13 cellular contexts compared by ENCODE assay signal in the genomic region with DNA sequence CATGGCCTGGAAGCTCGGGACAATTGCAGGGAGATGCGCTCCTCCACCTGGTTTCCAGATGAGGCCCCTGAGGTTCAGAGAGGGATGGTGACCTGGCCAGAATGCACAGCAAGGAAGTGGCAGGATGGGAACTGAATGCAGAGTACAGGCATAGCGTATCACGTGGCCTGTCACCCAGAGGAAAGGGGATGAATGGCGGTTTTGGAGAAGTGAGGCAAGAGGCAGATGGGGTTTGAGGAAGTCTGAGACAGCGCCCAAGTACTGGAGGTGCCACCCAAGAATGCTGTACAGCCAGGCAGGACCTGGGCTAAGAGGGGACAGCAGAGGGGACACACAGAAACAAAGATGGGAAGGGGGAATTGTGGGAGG. TPM values are rescaled to one million over a fixed set of nuclear protein-coding genes. Genes with fewer than 3 reads are reported as not detected.
DNase-seq lines count a peak whose midpoint lies in the region; ATAC-seq and TF ChIP-seq lines count a peak whose summit lies in the region.
"Had no signal": no experiment of that assay in that cellular context is flagged by ENCODE, and none has a peak within 500 bp of the region (broad histone marks: within the 10 kb centered on the region; RNA-seq: fewer than 3 reads in every experiment).

No MANE protein-coding gene starts in this region.

- H3K4me1 ChIP-seq in colonic mucosa (no peaks in the 10 kb centered on the region), mucosa of descending colon (ENCODE audit: low read depth) (no peaks in the 10 kb centered on the region), GM23248 (ENCODE audit: insufficient read depth) (no peaks in the 10 kb centered on the region), MM.1S (ENCODE audit: low read length) (peaks cover 7% of the 10 kb centered on the region)

- intact Hi-C loops in colonic mucosa (cut with DNase I) = no loop called here
- intact Hi-C loops in mucosa of descending colon (cut with DNase I, micrococcal nuclease) = no loop called here

- H2AFZ ChIP-seq in GM23248 (no peak overlapping the region), MM.1S (ENCODE audit: low read length) (no peak overlapping the region)
- H2AFZ ChIP-seq: hepatocyte had no signal

- no peak for TF ChIP-seq CTCF in colonic mucosa (IDR thresholded peaks at IDR 0.05)
- no peak for TF ChIP-seq CTCF in mucosa of descending colon (IDR thresholded peaks at IDR 0.05)
- TF ChIP-seq CTCF in MM.1S (IDR thresholded peaks at IDR 0.05; ENCODE audit: low read length) = no peak

- no peak overlapping the region for H3K4me2 ChIP-seq in GM23248 (ENCODE audit: unreplicated experiment)
- no peak overlapping the region for H3K4me2 ChIP-seq in MM.1S (ENCODE audit: low read depth, low read length)
- H3K4me2 ChIP-seq: hepatocyte had no signal

- no peaks in the 10 kb centered on the region for H4K20me1 ChIP-seq in GM23248 (ENCODE audit: insufficient read depth)
- H4K20me1 ChIP-seq in MM.1S (ENCODE audit: insufficient read depth, low read length) = no peaks in the 10 kb centered on the region

- H3K79me2 ChIP-seq in GM23248 (ENCODE audit: insufficient read depth) (no peaks in the 10 kb centered on the region), MM.1S (ENCODE audit: low read length) (no peaks in the 10 kb centered on the region)

- 89 to 91% methylated on average over 6 of the region's 6 CpGs for WGBS in GM23248 (ENCODE audit: low coverage in 1 of 2, low lambda C conversion rate in 2 of 2, missing lambda C conversion rate in 2 of 2), 2 experiments

- H3K36me3 ChIP-seq in colonic mucosa (no peaks in the 10 kb centered on the region), mucosa of descending colon (ENCODE audit: low read depth) (no peaks in the 10 kb centered on the region), GM23248 (ENCODE audit: low read depth) (no peaks in the 10 kb centered on the region), MM.1S (replicated peaks; ENCODE audit: insufficient read depth, low read length) (no peaks in the 10 kb centered on the region)

- peak; percentile 22 for ATAC-seq in mucosa of descending colon
- no peak for ATAC-seq in GM18517 (IDR thresholded peaks at IDR 0.05; ENCODE audit: unreplicated experiment)
- ATAC-seq: HCT116 had no signal

- no peak overlapping the region for H3K27ac ChIP-seq in colonic mucosa
- no peak overlapping the region for H3K27ac ChIP-seq in GM23248
- H3K27ac ChIP-seq in MM.1S (ENCODE audit: low read length) = no peak overlapping the region
- H3K27ac ChIP-seq: hepatocyte had no signal

- in situ Hi-C loops in GM23248 (cut with MboI) = no loop called here

- no peak overlapping the region for H3K4me3 ChIP-seq in colonic mucosa
- H3K4me3 ChIP-seq in mucosa of descending colon = no peak overlapping the region
- H3K4me3 ChIP-seq in GM23248 = no peak overlapping the region
- no peak overlapping the region for H3K4me3 ChIP-seq in MM.1S (ENCODE audit: low read length)
- H3K4me3 ChIP-seq: esophagus squamous epithelium, hepatocyte had no signal

- H3K27me3 ChIP-seq in colonic mucosa = peaks cover 5% of the 10 kb centered on the region
- H3K27me3 ChIP-seq in GM23248 (replicated peaks; ENCODE audit: insufficient read depth) = no peaks in the 10 kb centered on the region
- H3K27me3 ChIP-seq in MM.1S (replicated peaks; ENCODE audit: insufficient read depth, low read length) = peaks cover 25% of the 10 kb centered on the region
- H3K27me3 ChIP-seq: hepatocyte had no signal

- DNase-seq in activated effector memory CD4-positive, alpha-beta T cell treated with anti-CD3 and anti-CD28 coated beads, Interleukin-2, amount 50 U/mL, for 16 hours = peak; percentile 30
- DNase-seq in activated effector memory CD4-positive, alpha-beta T cell treated with Interleukin-2 at 50 U/mL for 16 hours = no peak
- peak; percentile 33 for DNase-seq in colonic mucosa
- peak in 2 of 3 donors; percentile 19 to 52 for DNase-seq in mucosa of descending colon
- no peak for DNase-seq in NCI-H2107 (lab: John Stamatoyannopoulos, UW)
- no peak for DNase-seq in GM23248
- DNase-seq in MM.1S = no peak
- DNase-seq: amniotic stem cell, esophagus squamous epithelium had no signal

- H3K9me2 ChIP-seq in GM23248 (ENCODE audit: insufficient read depth) (no peaks in the 10 kb centered on the region), MM.1S (replicated peaks; ENCODE audit: insufficient read depth, low read length) (no peaks in the 10 kb centered on the region)

- H3K9me3 ChIP-seq in colonic mucosa (no peaks in the 10 kb centered on the region), mucosa of descending colon (no peaks in the 10 kb centered on the region), GM23248 (ENCODE audit: low read depth) (no peaks in the 10 kb centered on the region), MM.1S (replicated peaks; ENCODE audit: insufficient read depth, low read length) (no peaks in the 10 kb centered on the region)
- H3K9me3 ChIP-seq: esophagus squamous epithelium had no signal

- H3K9ac ChIP-seq in colonic mucosa (ENCODE audit: low read depth in 2 of 2, low read length in 2 of 2) (no peak overlapping the region), GM23248 (no peak overlapping the region), MM.1S (ENCODE audit: low read length) (no peak overlapping the region)

- no peaks in the 10 kb centered on the region for H3F3A ChIP-seq in GM23248 (ENCODE audit: insufficient read depth)
- no peaks in the 10 kb centered on the region for H3F3A ChIP-seq in MM.1S (ENCODE audit: insufficient read depth, low read length)

RNA-seq across cellular contexts. Expression of a gene that starts 4.9 kb away (rescaled TPM):
- 1 to 10 TPM; 3.7 to 5.9 TPM for total RNA-seq in colonic mucosa
- 10 to 100 TPM in 2 of 3 donors, 1 to 10 TPM in 1; 2.6 to 15.0 (median 11.8) TPM for total RNA-seq in mucosa of descending colon
- 6.6 and 7.5 TPM in 2 replicates for total RNA-seq in GM23248 (2014; rRNA removed; shearing (Covaris generic))
- 2.8 and 3.3 TPM in 2 replicates for polyA plus RNA-seq in GM23248 (2016; fragmentation: Nextera tagmentation; extraction: Ambion mirVana)
- total RNA-seq: OCI-LY7 had no signal

RNA-seq across cellular contexts. Expression of a gene that starts 21.2 kb away (rescaled TPM):
- total RNA-seq in colonic mucosa (10 to 100 TPM; 10.4 to 13.3 TPM), mucosa of descending colon (10 to 100 TPM in 2 of 3 donors, 1 to 10 TPM in 1; 8.4 to 21.0 (median 11.5) TPM)
- total RNA-seq in GM23248 (2014; rRNA removed; shearing (Covaris generic)) = 203 and 272 TPM in 2 replicates
- 124 and 135 TPM in 2 replicates for polyA plus RNA-seq in GM23248 (2016; fragmentation: Nextera tagmentation; extraction: Ambion mirVana)

RNA-seq across cellular contexts. Expression of a gene that starts 37.6 kb away (rescaled TPM):
- under 1 TPM; 0.58 to 0.77 TPM for total RNA-seq in colonic mucosa
- 1 to 10 TPM in 2 of 3 donors, under 1 TPM in 1; 0.41 to 2.8 (median 1.8) TPM for total RNA-seq in mucosa of descending colon
- 4.7 and 5.1 TPM in 2 replicates for total RNA-seq in GM23248 (2014; rRNA removed; shearing (Covaris generic))
- 3.1 and 3.9 TPM in 2 replicates for polyA plus RNA-seq in GM23248 (2016; fragmentation: Nextera tagmentation; extraction: Ambion mirVana)

RNA-seq across cellular contexts. Expression of a gene that starts 54.9 kb away (rescaled TPM):
- total RNA-seq in colonic mucosa = 1,000 to 10,000 TPM; 5,286 to 5,395 TPM
- total RNA-seq in mucosa of descending colon = 1,000 to 10,000 TPM; 3,081 to 6,795 (median 5,370) TPM
- total RNA-seq in GM23248 (2014; rRNA removed; shearing (Covaris generic)) = 393 and 473 TPM in 2 replicates
- 10,305 and 10,611 TPM in 2 replicates for polyA plus RNA-seq in GM23248 (2016; fragmentation: Nextera tagmentation; extraction: Ambion mirVana)

Comparison
In these comparisons a context has a peak if more than half of its experiments do, and no peak if none do; other contexts are left out.
1. DNase-seq: peak in activated effector memory CD4-positive, alpha-beta T cell treated with anti-CD3 and anti-CD28 coated beads, Interleukin-2, amount 50 U/mL, for 16 hours (single experiment), colonic mucosa (single experiment) and mucosa of descending colon (2 of 3); none in activated effector memory CD4-positive, alpha-beta T cell treated with Interleukin-2 at 50 U/mL for 16 hours (single experiment), NCI-H2107 (single experiment), GM23248 (single experiment) and MM.1S (single experiment).